ENCODE assay signal across 8 cellular contexts in genomic region chr3:61562042-61562809, GRCh38. TPM values are rescaled to one million over a fixed set of nuclear protein-coding genes. Genes with fewer than 3 reads are reported as not detected.
DNase-seq lines count a peak whose midpoint lies in the region; ATAC-seq, FAIRE-seq and TF ChIP-seq lines count a peak whose summit lies in the region.

No MANE protein-coding gene starts in this region.

- dilution Hi-C loops in endothelial cell of umbilical vein (cut with MboI; ENCODE audit: extremely low pct_ligation_motif_present, low sequenced_read_pairs) = no loop called here

- FAIRE-seq in endothelial cell of umbilical vein (lab: Jason Lieb, UNC) = peak; percentile 77

- peaks cover 22% of the 10 kb centered on the region for H3K27me3 ChIP-seq in OCI-LY3 (ENCODE audit: low read depth, low read length)
- no peaks in the 10 kb centered on the region for H3K27me3 ChIP-seq in endothelial cell of umbilical vein (ENCODE audit: control insufficient read depth in 2 of 2, insufficient read depth in 2 of 2, low read length in 2 of 2)

- no peak for TF ChIP-seq CTCF in GM10266 (IDR thresholded peaks at IDR 0.05; ENCODE audit: control insufficient read depth, insufficient read depth, low read depth, missing control alignments)
- no peak for TF ChIP-seq CTCF in OCI-LY3 (IDR thresholded peaks at IDR 0.05; ENCODE audit: low read depth, low read length)
- no peak for TF ChIP-seq CTCF in endothelial cell of umbilical vein (IDR thresholded peaks at IDR 0.05; ENCODE audit: extremely low read depth in 1 of 2, insufficient read depth in 1 of 2, low read depth in 1 of 2, low read length in 2 of 2)
- no peak for TF ChIP-seq CTCF in natural killer cell (IDR thresholded peaks at IDR 0.05)

- H3K4me1 ChIP-seq in OCI-LY3 (ENCODE audit: low read length) = peaks cover 13% of the 10 kb centered on the region
- peaks cover 30% of the 10 kb centered on the region for H3K4me1 ChIP-seq in endothelial cell of umbilical vein (ENCODE audit: control insufficient read depth, extremely low read depth, insufficient read depth, low read length)

- H3K36me3 Mint-ChIP-seq in natural killer cell = no peaks in the 10 kb centered on the region

- TF ChIP-seq POLR2A in endothelial cell of umbilical vein (IDR thresholded peaks at IDR 0.05; ENCODE audit: low read depth, low read length) = no peak

- no peaks in the 10 kb centered on the region for H3K4me1 Mint-ChIP-seq in natural killer cell

- H3K27ac Mint-ChIP-seq in natural killer cell = no peak overlapping the region

- no peaks in the 10 kb centered on the region for H3K9me3 ChIP-seq in OCI-LY3 (ENCODE audit: insufficient read depth, low read length)
- no peaks in the 10 kb centered on the region for H3K9me3 ChIP-seq in endothelial cell of umbilical vein (replicated peaks; ENCODE audit: control insufficient read depth, insufficient read depth, low read length)

- BruUV-seq in endothelial cell of umbilical vein (replicated peaks; lab: Mats Ljungman, UMichigan) = no TSS peak

- H3K9me1 ChIP-seq in endothelial cell of umbilical vein (replicated peaks; ENCODE audit: control insufficient read depth, extremely low read depth, insufficient read depth, low read length) = no peaks in the 10 kb centered on the region

- H3K9me3 Mint-ChIP-seq in natural killer cell = no peaks in the 10 kb centered on the region

- POLR2A ChIA-PET in endothelial cell of umbilical vein (lab: Charles Lee) = interaction anchor here (0.7 kb wide), 1 partner anchor 291 kb away, joined by 3 read pairs; no protein-coding TSS in a partner anchor

- peaks cover 25 to 36% of the 10 kb centered on the region in 2 donors for H3K27me3 Mint-ChIP-seq in natural killer cell (ENCODE audit: low read depth in 2 of 2)

- H3K4me2 ChIP-seq in OCI-LY3 (ENCODE audit: low read length) = peak overlapping the region; percentile 80
- H3K4me2 ChIP-seq in endothelial cell of umbilical vein (ENCODE audit: insufficient read depth, low read length) = peak overlapping the region; percentile 94

- H3K79me2 ChIP-seq in OCI-LY3 (ENCODE audit: low read length) = peaks cover 45% of the 10 kb centered on the region; the same call in 1 of the 2 replicates
- H3K79me2 ChIP-seq in endothelial cell of umbilical vein (ENCODE audit: control insufficient read depth, insufficient read depth, low read length) = peaks cover 25% of the 10 kb centered on the region

- H3K27ac ChIP-seq in OCI-LY3 (ENCODE audit: low read length) (peak overlapping the region; percentile 88), endothelial cell of umbilical vein (ENCODE audit: insufficient read depth, low read depth, low read length) (peak overlapping the region; percentile 76)

- H3K36me3 ChIP-seq in OCI-LY3 (replicated peaks; ENCODE audit: low read depth, low read length) (no peaks in the 10 kb centered on the region), endothelial cell of umbilical vein (ENCODE audit: control insufficient read depth in 2 of 2, extremely low read depth in 1 of 2, insufficient read depth in 2 of 2, low read length in 2 of 2) (no peaks in the 10 kb centered on the region)

- H3K4me3 ChIP-seq in OCI-LY3 (ENCODE audit: low read length) (peak overlapping the region; percentile 93), endothelial cell of umbilical vein (replicated peaks in 1 of 3; ENCODE audit: insufficient read depth in 1 of 3, low read depth in 1 of 3, low read length in 3 of 3) (peak overlapping the region; percentile 64 to 93 (median 82))

- intact Hi-C loops in endothelial cell of umbilical vein (cut with micrococcal nuclease) (loop anchor here (5.0 kb wide), 1 partner anchor 310 kb away; the partner anchor contains the start of gene FHIT), natural killer cell (cut with micrococcal nuclease) (no loop called here)

- H3K9ac ChIP-seq in OCI-LY3 (ENCODE audit: low read length) = peak overlapping the region; percentile 85
- peak overlapping the region; percentile 81 for H3K9ac ChIP-seq in endothelial cell of umbilical vein (replicated peaks; ENCODE audit: extremely low read depth, insufficient read depth, low read length)

- peak; percentile 55 for DNase-seq in GM10266 (ENCODE audit: extremely low spot score)
- DNase-seq in endothelial cell of umbilical vein (ENCODE audit: low read depth, low spot score) = peak; percentile 48
- no peak for DNase-seq in natural killer cell
- DNase-seq in stimulated activated CD4-positive, alpha-beta T cell treated with anti-CD3 and anti-CD28 coated beads, Interleukin-4, amount 100 ng/mL, for 24 hours = no peak
- no peak for DNase-seq in iPS-NIHi7 (ENCODE audit: extremely low spot score)
- DNase-seq in NCI-H2081 treated with DMSO at 0.1 percent for 48 hours (lab: John Stamatoyannopoulos, UW) = no peak
- DNase-seq in effector CD4-positive, alpha-beta T cell = no peak

- peaks cover 37% of the 10 kb centered on the region for H4K20me1 ChIP-seq in OCI-LY3 (ENCODE audit: insufficient read depth, low read length)
- no peaks in the 10 kb centered on the region for H4K20me1 ChIP-seq in endothelial cell of umbilical vein (replicated peaks; ENCODE audit: control insufficient read depth, extremely low read depth, insufficient read depth, low read length)

- CTCF ChIA-PET in endothelial cell of umbilical vein (lab: Charles Lee) = interaction anchor here (1.2 to 16.1 kb wide), 4 partner anchors 373 to 625 kb away, joined by 4 to 182 read pairs (median 6); no protein-coding TSS in a partner anchor

- ATAC-seq in natural killer cell = no peak

- H2AFZ ChIP-seq in OCI-LY3 (ENCODE audit: low read depth, low read length) (0 out of 2 replicates have a peak overlapping the region, but pooled peaks have one; percentile 19), endothelial cell of umbilical vein (ENCODE audit: low read depth, low read length) (peak overlapping the region; percentile 79)

- H3K4me3 Mint-ChIP-seq in natural killer cell = peak overlapping the region; percentile 69

TF ChIP-seq in endothelial cell of umbilical vein, 7 proteins besides CTCF, POLR2A, EP300 and RAD21:
- TF ChIP-seq MYC (IDR thresholded peaks at IDR 0.05; ENCODE audit: low read depth, low read length) (no peak), POLR2AphosphoS5 (IDR thresholded peaks at IDR 0.05; ENCODE audit: insufficient read depth, low read depth, low read length) (no peak), JUN (IDR thresholded peaks at IDR 0.05; ENCODE audit: borderline replicate concordance, insufficient read depth, insufficient read length, low read depth) (no peak), FOS (IDR thresholded peaks at IDR 0.05; ENCODE audit: borderline replicate concordance, insufficient read depth, low read length) (no peak), GATA2 (IDR thresholded peaks at IDR 0.05; ENCODE audit: insufficient read depth, insufficient read length, low read depth, low read length) (no peak), EZH2 (IDR thresholded peaks at IDR 0.05; ENCODE audit: borderline replicate concordance, low read depth, low read length, severe bottlenecking) (no peak)
- TF ChIP-seq, protein P1, sequence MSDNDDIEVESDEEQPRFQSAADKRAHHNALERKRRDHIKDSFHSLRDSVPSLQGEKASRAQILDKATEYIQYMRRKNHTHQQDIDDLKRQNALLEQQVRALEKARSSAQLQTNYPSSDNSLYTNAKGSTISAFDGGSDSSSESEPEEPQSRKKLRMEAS (IDR thresholded peaks at IDR 0.05; ENCODE audit: insufficient read depth, insufficient read length) = no peak
TF ChIP-seq in endothelial cell of umbilical vein: peak in this region for 0.

RNA-seq across cellular contexts. Expression of gene PTPRG, which starts 0.9 kb away (rescaled TPM):
- total RNA-seq in endothelial cell of umbilical vein (37.5 and 39.1 TPM in 2 replicates), natural killer cell (1 to 10 TPM; 1.0 to 2.9 (median 2.5) TPM)
- polyA plus RNA-seq in endothelial cell of umbilical vein = 8.8 and 8.9 TPM in 2 replicates
- polyA plus RNA-seq in endothelial cell of umbilical vein (2011; cell fraction: cytosol; rRNA removed) = 7.6 and 8.7 TPM in 2 replicates
- polyA plus RNA-seq in endothelial cell of umbilical vein (2011; cell fraction: nucleus; rRNA removed) = 14.3 and 15.4 TPM in 2 replicates
- polyA plus RNA-seq in endothelial cell of umbilical vein (2012) = 21.5 and 27.6 TPM in 2 replicates
- polyA minus RNA-seq in endothelial cell of umbilical vein = 58.0 and 59.5 TPM in 2 replicates
- polyA minus RNA-seq in endothelial cell of umbilical vein (2011; cell fraction: cytosol; rRNA and poly(A)+ RNA removed) = not detected
- polyA minus RNA-seq in endothelial cell of umbilical vein (2011; cell fraction: nucleus; rRNA and poly(A)+ RNA removed) = 85.0 and 86.2 TPM in 2 replicates

Comparison
In these comparisons a context has a peak if more than half of its experiments do, and no peak if none do; other contexts are left out.
1. DNase-seq: peak in GM10266 (single experiment) and endothelial cell of umbilical vein (single experiment); none in natural killer cell (single experiment), stimulated activated CD4-positive, alpha-beta T cell treated with anti-CD3 and anti-CD28 coated beads, Interleukin-4, amount 100 ng/mL, for 24 hours (single experiment), iPS-NIHi7 (single experiment), NCI-H2081 treated with DMSO at 0.1 percent for 48 hours (single experiment) and effector CD4-positive, alpha-beta T cell (single experiment).